8 cellular contexts compared by ENCODE assay signal in the genomic region with DNA sequence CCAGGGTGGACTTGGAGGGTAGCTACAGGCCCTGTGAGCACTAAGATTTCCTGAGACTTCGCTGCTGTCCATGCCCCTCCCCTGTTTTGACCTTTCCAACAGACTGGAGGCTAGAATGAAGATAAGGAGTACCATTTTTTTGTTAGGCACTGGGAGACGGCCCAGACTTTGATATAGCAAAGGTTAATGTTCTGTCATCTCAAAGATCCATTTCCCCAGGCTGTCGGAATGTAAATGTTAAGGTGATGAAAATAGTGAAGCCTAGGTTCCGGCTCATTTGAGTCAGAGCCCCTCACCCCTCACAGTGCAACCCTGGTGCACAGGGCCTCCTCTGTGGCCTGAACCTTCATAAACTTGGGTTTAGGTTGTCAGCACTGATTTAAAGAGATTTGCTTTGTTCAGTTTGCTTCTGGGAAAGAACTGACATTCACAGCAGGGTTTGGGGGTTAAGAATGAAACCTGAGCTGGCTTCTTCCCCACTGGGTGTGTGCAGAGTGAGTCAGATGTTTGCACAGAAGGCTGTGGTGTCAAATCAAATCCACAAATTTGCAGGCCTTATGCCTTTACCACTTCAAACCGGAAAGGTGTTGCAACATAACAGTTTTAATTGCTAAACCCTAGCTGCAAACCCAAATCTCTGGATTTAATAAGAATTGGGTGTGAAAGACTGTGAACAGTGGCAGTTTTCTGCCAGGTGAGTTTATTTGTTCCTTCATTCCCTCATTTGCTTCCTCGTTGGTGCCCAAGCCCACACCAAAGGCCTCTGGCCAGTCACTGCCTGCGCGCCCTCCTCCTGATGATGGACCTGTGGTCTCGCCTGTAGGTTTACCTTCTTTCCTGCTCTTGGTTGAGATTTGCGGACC. TPM values are rescaled to one million over a fixed set of nuclear protein-coding genes. Genes with fewer than 3 reads are reported as not detected.
DNase-seq lines count a peak whose midpoint lies in the region; ATAC-seq, FAIRE-seq and TF ChIP-seq lines count a peak whose summit lies in the region.

No MANE protein-coding gene starts in this region.

- no peaks in the 10 kb centered on the region for H3K36me3 ChIP-seq in CD8-positive, alpha-beta memory T cell (ENCODE audit: insufficient read depth, low read length)

- H3K4me1 Mint-ChIP-seq in CD8-positive, alpha-beta memory T cell = peaks cover 48 to 59% (median 48%) of the 10 kb centered on the region in 3 donors
- H3K4me1 Mint-ChIP-seq in activated naive CD8-positive, alpha-beta T cell treated with anti-CD3 and anti-CD28 coated beads, Interleukin-2, amount 10 ng/mL, durations not matched to agents 7 days and 5 days = peaks cover 25% of the 10 kb centered on the region

- no peaks in the 10 kb centered on the region for H3K27me3 ChIP-seq in CD8-positive, alpha-beta memory T cell (ENCODE audit: insufficient read depth, low read length, poor library complexity, severe bottlenecking)

- H3K9me3 ChIP-seq in CD8-positive, alpha-beta memory T cell (ENCODE audit: low read length) = no peaks in the 10 kb centered on the region

- no peaks in the 10 kb centered on the region for H3K36me3 Mint-ChIP-seq in CD8-positive, alpha-beta memory T cell
- H3K36me3 Mint-ChIP-seq in activated naive CD8-positive, alpha-beta T cell treated with anti-CD3 and anti-CD28 coated beads, Interleukin-2, amount 10 ng/mL, durations not matched to agents 7 days and 5 days = no peaks in the 10 kb centered on the region

- ATAC-seq in activated naive CD8-positive, alpha-beta T cell treated with anti-CD3 and anti-CD28 coated beads, Interleukin-2, amount 10 ng/mL, durations not matched to agents 7 days and 5 days (ENCODE audit: low read depth) = peak; percentile 98
- ATAC-seq in GM18498 (IDR thresholded peaks at IDR 0.05; ENCODE audit: unreplicated experiment) = no peak

- peak in 2 of 5 donors; percentile 64 to 72 for DNase-seq in CD8-positive, alpha-beta memory T cell
- DNase-seq in HT-29 (ENCODE audit: low spot score) = peak; percentile 71
- DNase-seq in OCI-M1 (lab: John Stamatoyannopoulos, UW) = peak; percentile 69
- DNase-seq in activated naive CD8-positive, alpha-beta T cell treated with anti-CD3 and anti-CD28 coated beads, Interleukin-2, amount 10 ng/mL, durations not matched to agents 7 days and 5 days = no peak
- peak; percentile 98 for DNase-seq in iris pigment epithelial cell (ENCODE audit: low read depth)
- peak; percentile 62 for DNase-seq in stimulated activated CD4-positive, alpha-beta T cell treated with anti-CD3 and anti-CD28 coated beads, Interleukin-4, amount 100 ng/mL, for 24 hours
- DNase-seq in GM12892 (ENCODE audit: insufficient read length) = no peak

- POLR2A ChIA-PET in CD8-positive, alpha-beta memory T cell (lab: Charles Lee) = interaction anchor here (0.6 to 1.6 kb wide), 3 partner anchors 8 to 21 kb away, joined by 3 to 14 read pairs (median 8); partner anchors contain the start of gene KCTD6
- POLR2A ChIA-PET in activated naive CD8-positive, alpha-beta T cell treated with anti-CD3 and anti-CD28 coated beads, Interleukin-2, amount 10 ng/mL, durations not matched to agents 7 days and 5 days (lab: Charles Lee) = interaction anchor here (1.1 to 1.4 kb wide), 2 partner anchors 37 to 42 kb away, joined by 3 to 4 read pairs; partner anchors contain the start of gene PDHB

- H3K4me1 ChIP-seq in CD8-positive, alpha-beta memory T cell (ENCODE audit: insufficient read depth, low read length) = peaks cover 26% of the 10 kb centered on the region

- peak overlapping the region; percentile 49 to 95 (median 88) for H3K27ac Mint-ChIP-seq in CD8-positive, alpha-beta memory T cell
- H3K27ac Mint-ChIP-seq in activated naive CD8-positive, alpha-beta T cell treated with anti-CD3 and anti-CD28 coated beads, Interleukin-2, amount 10 ng/mL, durations not matched to agents 7 days and 5 days = peak overlapping the region; percentile 51

- FAIRE-seq in GM12892 (lab: Jason Lieb, UNC) = no peak

- peak overlapping the region; percentile 8 to 81 (median 69) for H3K4me3 Mint-ChIP-seq in CD8-positive, alpha-beta memory T cell
- H3K4me3 Mint-ChIP-seq in activated naive CD8-positive, alpha-beta T cell treated with anti-CD3 and anti-CD28 coated beads, Interleukin-2, amount 10 ng/mL, durations not matched to agents 7 days and 5 days = peak overlapping the region; percentile 35

- no peak for TF ChIP-seq POLR2A in GM12892 (IDR thresholded peaks at IDR 0.05; ENCODE audit: low read depth, low read length)

- H3K9me3 Mint-ChIP-seq in CD8-positive, alpha-beta memory T cell = no peaks in the 10 kb centered on the region
- H3K9me3 Mint-ChIP-seq in activated naive CD8-positive, alpha-beta T cell treated with anti-CD3 and anti-CD28 coated beads, Interleukin-2, amount 10 ng/mL, durations not matched to agents 7 days and 5 days = peaks cover 1% of the 10 kb centered on the region

- CTCF ChIA-PET in CD8-positive, alpha-beta memory T cell (lab: Charles Lee) = interaction anchor here (0.7 to 7.1 kb wide), 10 partner anchors 8 to 165 kb away, joined by 3 to 57 read pairs (median 4); partner anchors contain the start of genes HTD2, KCTD6, PDHB and RPP14

- H3K27ac ChIP-seq in CD8-positive, alpha-beta memory T cell (ENCODE audit: low read depth, low read length) = peak overlapping the region; percentile 22

- no peaks in the 10 kb centered on the region for H3K27me3 Mint-ChIP-seq in CD8-positive, alpha-beta memory T cell
- H3K27me3 Mint-ChIP-seq in activated naive CD8-positive, alpha-beta T cell treated with anti-CD3 and anti-CD28 coated beads, Interleukin-2, amount 10 ng/mL, durations not matched to agents 7 days and 5 days = peaks cover 19% of the 10 kb centered on the region

- no peak overlapping the region for H3K4me3 ChIP-seq in CD8-positive, alpha-beta memory T cell (ENCODE audit: low read length)

RNA-seq across cellular contexts. Expression of gene KCTD6, which starts 20.6 kb away (rescaled TPM):
- total RNA-seq in CD8-positive, alpha-beta memory T cell = 1 to 10 TPM; 5.5 to 5.9 TPM
- polyA plus RNA-seq in CD8-positive, alpha-beta memory T cell = 12.2 TPM
- 1.2 and 1.3 TPM in 2 replicates for total RNA-seq in HT-29 (2014; rRNA removed; shearing (Covaris generic))
- 10 to 100 TPM in 1 of 2 experiments, 1 to 10 TPM in 1; 9.7 to 10.0 TPM for total RNA-seq in activated naive CD8-positive, alpha-beta T cell treated with anti-CD3 and anti-CD28 coated beads, Interleukin-2, amount 10 ng/mL, durations not matched to agents 7 days and 5 days
- 6.3 TPM for polyA plus RNA-seq in GM12892 (2012; ENCODE audit: missing spikeins)

RNA-seq across cellular contexts. Expression of gene PDHB, which starts 37.6 kb away (rescaled TPM):
- total RNA-seq in CD8-positive, alpha-beta memory T cell = 10 to 100 TPM; 64.2 to 64.8 TPM
- 91.2 TPM for polyA plus RNA-seq in CD8-positive, alpha-beta memory T cell
- 34.2 and 47.8 TPM in 2 replicates for total RNA-seq in HT-29 (2014; rRNA removed; shearing (Covaris generic))
- total RNA-seq in activated naive CD8-positive, alpha-beta T cell treated with anti-CD3 and anti-CD28 coated beads, Interleukin-2, amount 10 ng/mL, durations not matched to agents 7 days and 5 days = 10 to 100 TPM; 47.8 to 51.2 TPM
- polyA plus RNA-seq in GM12892 (2012; ENCODE audit: missing spikeins) = 63.3 TPM

Comparison
In these comparisons a context has a peak if more than half of its experiments do, and no peak if none do; other contexts are left out.
1. DNase-seq: peak in HT-29 (single experiment), OCI-M1 (single experiment), iris pigment epithelial cell (single experiment) and stimulated activated CD4-positive, alpha-beta T cell treated with anti-CD3 and anti-CD28 coated beads, Interleukin-4, amount 100 ng/mL, for 24 hours (single experiment); none in activated naive CD8-positive, alpha-beta T cell treated with anti-CD3 and anti-CD28 coated beads, Interleukin-2, amount 10 ng/mL, durations not matched to agents 7 days and 5 days (single experiment) and GM12892 (single experiment).